ENCODE assay signal across 21 cellular contexts in genomic region chr5:175523292-175523691, GRCh38. TPM values are rescaled to one million over a fixed set of nuclear protein-coding genes. Genes with fewer than 3 reads are reported as not detected.
DNase-seq lines count a peak whose midpoint lies in the region; ATAC-seq and TF ChIP-seq lines count a peak whose summit lies in the region.
"Had no signal": no experiment of that assay in that cellular context is flagged by ENCODE, and none has a peak within 500 bp of the region (broad histone marks: within the 10 kb centered on the region; RNA-seq: fewer than 3 reads in every experiment).

No MANE protein-coding gene starts in this region.

- H3K27ac ChIP-seq in CD4-positive, alpha-beta T cell (ENCODE audit: low read depth, low read length), result no peak overlapping the region
- H3K27ac ChIP-seq: adrenal gland, left ventricle myocardium inferior, transverse colon, VCaP had no signal

- H3K27me3 Mint-ChIP-seq in activated CD4-positive, alpha-beta T cell treated with anti-CD3 and anti-CD28 coated beads, Interleukin-2, amount 10 ng/mL, durations not matched to agents 24 days and 14 days, result no peaks in the 10 kb centered on the region
- H3K27me3 Mint-ChIP-seq in CD4-positive, alpha-beta T cell, result no peaks in the 10 kb centered on the region
- H3K27me3 Mint-ChIP-seq in activated T-helper 1 cell treated with anti-CD3 and anti-CD28 coated beads, Interleukin-12 subunit alpha, Interleukin-12 subunit beta, Interleukin-2, Interleukin-4 antibody, amounts not matched to agents 30 ng/mL and 10 ng/mL and 1 ng/mL, durations not matched to agents 14 hours and 24 hours and 36 hours (ENCODE audit: insufficient read depth), result no peaks in the 10 kb centered on the region
- H3K27me3 Mint-ChIP-seq: brain had no signal

- peaks cover 12% of the 10 kb centered on the region for H3K9me3 Mint-ChIP-seq in activated CD4-positive, alpha-beta T cell treated with anti-CD3 and anti-CD28 coated beads, Interleukin-2, amount 10 ng/mL, durations not matched to agents 24 days and 14 days
- H3K9me3 Mint-ChIP-seq in CD4-positive, alpha-beta T cell, result peaks cover 1% of the 10 kb centered on the region
- peaks cover 12% of the 10 kb centered on the region for H3K9me3 Mint-ChIP-seq in activated T-helper 1 cell treated with anti-CD3 and anti-CD28 coated beads, Interleukin-12 subunit alpha, Interleukin-12 subunit beta, Interleukin-2, Interleukin-4 antibody, amounts not matched to agents 30 ng/mL and 10 ng/mL and 1 ng/mL, durations not matched to agents 14 hours and 24 hours and 36 hours
- H3K9me3 Mint-ChIP-seq: GM23338 had no signal

- in situ Hi-C loops in ACHN (cut with HindIII; ENCODE audit: low pct_ligation_motif_present, low pct_unique_long_range_greater_than_20kb, low sequenced_read_pairs), result no loop called here

- POLR2A ChIA-PET in CD4-positive, alpha-beta T cell (lab: Charles Lee), result interaction anchor here (0.9 kb wide), 1 partner anchor 8 kb away, joined by 4 read pairs; no protein-coding TSS in a partner anchor

- no peaks in the 10 kb centered on the region for H3K27me3 ChIP-seq in CD4-positive, alpha-beta T cell (ENCODE audit: control insufficient read depth, insufficient read depth, low read length)
- H3K27me3 ChIP-seq: adrenal gland, transverse colon had no signal

- no peak for DNase-seq in activated CD4-positive, alpha-beta T cell treated with anti-CD3 and anti-CD28 coated beads, Interleukin-2, amount 10 ng/mL, durations not matched to agents 24 days and 14 days
- no peak for DNase-seq in activated CD4-positive, alpha-beta T cell treated with anti-CD3 and anti-CD28 coated beads, Interleukin-2, amount 50 U/mL, for 48 hours
- DNase-seq in CD4-positive, alpha-beta T cell, result no peak
- no peak for DNase-seq in activated T-helper 1 cell treated with anti-CD3 and anti-CD28 coated beads, Interleukin-12 subunit alpha, Interleukin-12 subunit beta, Interleukin-2, Interleukin-4 antibody, amounts not matched to agents 30 ng/mL and 10 ng/mL and 1 ng/mL, durations not matched to agents 14 hours and 24 hours and 36 hours (ENCODE audit: low spot score)
- DNase-seq in left colon (no peak), ACHN (no peak), pons (ENCODE audit: low spot score) (no peak)
- DNase-seq: adrenal gland, AML-193, DMS53, left ventricle myocardium inferior, NCI-H1694 treated with DMSO at 0.1 percent for 48 hours, NCI-H510A, OCI-M1, SK-N-SH, T-helper 9 cell, transverse colon had no signal

- CTCF ChIA-PET in CD4-positive, alpha-beta T cell (lab: Charles Lee), result interaction anchor here (0.9 to 6.1 kb wide), 2 partner anchors 11 to 58 kb away, joined by 3 to 31 read pairs; no protein-coding TSS in a partner anchor

- H3K27ac Mint-ChIP-seq in activated CD4-positive, alpha-beta T cell treated with anti-CD3 and anti-CD28 coated beads, Interleukin-2, amount 10 ng/mL, durations not matched to agents 24 days and 14 days, result peak overlapping the region; percentile 89
- H3K27ac Mint-ChIP-seq in CD4-positive, alpha-beta T cell, result peak overlapping the region; percentile 78
- peak overlapping the region; percentile 99 for H3K27ac Mint-ChIP-seq in activated T-helper 1 cell treated with anti-CD3 and anti-CD28 coated beads, Interleukin-12 subunit alpha, Interleukin-12 subunit beta, Interleukin-2, Interleukin-4 antibody, amounts not matched to agents 30 ng/mL and 10 ng/mL and 1 ng/mL, durations not matched to agents 14 hours and 24 hours and 36 hours
- H3K27ac Mint-ChIP-seq: GM23338 had no signal

- intact Hi-C loops in activated CD4-positive, alpha-beta T cell treated with anti-CD3 and anti-CD28 coated beads, Interleukin-2, amount 10 ng/mL, durations not matched to agents 24 days and 14 days (cut with micrococcal nuclease), result loop anchor here (5.0 kb wide), 1 partner anchor 1014 kb away; the partner anchor contains the start of gene RNF44
- intact Hi-C loops in CD4-positive, alpha-beta T cell (cut with DNase I, micrococcal nuclease), result no loop called here
- intact Hi-C loops in activated T-helper 1 cell treated with anti-CD3 and anti-CD28 coated beads, Interleukin-12 subunit alpha, Interleukin-12 subunit beta, Interleukin-2, Interleukin-4 antibody, amounts not matched to agents 30 ng/mL and 10 ng/mL and 1 ng/mL, durations not matched to agents 14 hours and 24 hours and 36 hours (cut with micrococcal nuclease), result loop anchor here (5.0 kb wide), 1 partner anchor 299 kb away; no protein-coding TSS in a partner anchor
- intact Hi-C loops in left colon (cut with DNase I, micrococcal nuclease), result no loop called here

- H3K9me3 ChIP-seq in CD4-positive, alpha-beta T cell (ENCODE audit: control insufficient read depth, low read length), result no peaks in the 10 kb centered on the region
- H3K9me3 ChIP-seq: adrenal gland, SK-N-SH, transverse colon had no signal

- ATAC-seq in CD4-positive, alpha-beta T cell (ENCODE audit: poor library complexity), result no peak
- peak; percentile 97 for ATAC-seq in left colon
- ATAC-seq in HG03442 (IDR thresholded peaks at IDR 0.05; ENCODE audit: unreplicated experiment), result no peak
- ATAC-seq: GM23338 had no signal

- no peak for TF ChIP-seq CTCF in CD4-positive, alpha-beta T cell (IDR thresholded peaks at IDR 0.05)

- peak overlapping the region; percentile 87 for H3K4me3 Mint-ChIP-seq in activated CD4-positive, alpha-beta T cell treated with anti-CD3 and anti-CD28 coated beads, Interleukin-2, amount 10 ng/mL, durations not matched to agents 24 days and 14 days
- peak overlapping the region; percentile 79 for H3K4me3 Mint-ChIP-seq in CD4-positive, alpha-beta T cell
- H3K4me3 Mint-ChIP-seq in activated T-helper 1 cell treated with anti-CD3 and anti-CD28 coated beads, Interleukin-12 subunit alpha, Interleukin-12 subunit beta, Interleukin-2, Interleukin-4 antibody, amounts not matched to agents 30 ng/mL and 10 ng/mL and 1 ng/mL, durations not matched to agents 14 hours and 24 hours and 36 hours, result peak overlapping the region; percentile 92
- H3K4me3 Mint-ChIP-seq: brain, GM23338 had no signal

- H3K4me1 Mint-ChIP-seq in activated CD4-positive, alpha-beta T cell treated with anti-CD3 and anti-CD28 coated beads, Interleukin-2, amount 10 ng/mL, durations not matched to agents 24 days and 14 days, result peaks cover 63% of the 10 kb centered on the region
- H3K4me1 Mint-ChIP-seq in CD4-positive, alpha-beta T cell (ENCODE audit: low read depth), result peaks cover 75% of the 10 kb centered on the region
- H3K4me1 Mint-ChIP-seq in activated T-helper 1 cell treated with anti-CD3 and anti-CD28 coated beads, Interleukin-12 subunit alpha, Interleukin-12 subunit beta, Interleukin-2, Interleukin-4 antibody, amounts not matched to agents 30 ng/mL and 10 ng/mL and 1 ng/mL, durations not matched to agents 14 hours and 24 hours and 36 hours (ENCODE audit: low read depth), result peaks cover 75% of the 10 kb centered on the region
- H3K4me1 Mint-ChIP-seq: brain, GM23338 had no signal

- peaks cover 84% of the 10 kb centered on the region for H3K36me3 Mint-ChIP-seq in activated CD4-positive, alpha-beta T cell treated with anti-CD3 and anti-CD28 coated beads, Interleukin-2, amount 10 ng/mL, durations not matched to agents 24 days and 14 days (ENCODE audit: low read depth)
- H3K36me3 Mint-ChIP-seq in CD4-positive, alpha-beta T cell (ENCODE audit: low read depth), result peaks cover 84% of the 10 kb centered on the region
- H3K36me3 Mint-ChIP-seq in activated T-helper 1 cell treated with anti-CD3 and anti-CD28 coated beads, Interleukin-12 subunit alpha, Interleukin-12 subunit beta, Interleukin-2, Interleukin-4 antibody, amounts not matched to agents 30 ng/mL and 10 ng/mL and 1 ng/mL, durations not matched to agents 14 hours and 24 hours and 36 hours (ENCODE audit: low read depth), result peaks cover 71% of the 10 kb centered on the region

RNA-seq across cellular contexts. Expression of gene SFXN1, which starts 44.9 kb away (rescaled TPM):
- total RNA-seq in activated CD4-positive, alpha-beta T cell treated with anti-CD3 and anti-CD28 coated beads, Interleukin-2, amount 10 ng/mL, durations not matched to agents 24 days and 14 days, result 390 and 404 TPM in 2 replicates
- total RNA-seq in CD4-positive, alpha-beta T cell, result 100 to 1,000 TPM; 133 to 138 TPM
- total RNA-seq in activated T-helper 1 cell treated with anti-CD3 and anti-CD28 coated beads, Interleukin-12 subunit alpha, Interleukin-12 subunit beta, Interleukin-2, Interleukin-4 antibody, amounts not matched to agents 30 ng/mL and 10 ng/mL and 1 ng/mL, durations not matched to agents 14 hours and 24 hours and 36 hours, result 394 and 397 TPM in 2 replicates
- total RNA-seq in left colon, result 100 to 1,000 TPM in 1 of 2 donors, 10 to 100 TPM in 1; 82.8 to 113 TPM

Comparison
In these comparisons a context has a peak if more than half of its experiments do, and no peak if none do; other contexts are left out.
1. intact Hi-C loops: an anchor here in activated CD4-positive, alpha-beta T cell treated with anti-CD3 and anti-CD28 coated beads, Interleukin-2, amount 10 ng/mL, durations not matched to agents 24 days and 14 days (5.0 kb wide) and activated T-helper 1 cell treated with anti-CD3 and anti-CD28 coated beads, Interleukin-12 subunit alpha, Interleukin-12 subunit beta, Interleukin-2, Interleukin-4 antibody, amounts not matched to agents 30 ng/mL and 10 ng/mL and 1 ng/mL, durations not matched to agents 14 hours and 24 hours and 36 hours (5.0 kb wide); none called in CD4-positive, alpha-beta T cell and left colon.